In the genomic region with DNA sequence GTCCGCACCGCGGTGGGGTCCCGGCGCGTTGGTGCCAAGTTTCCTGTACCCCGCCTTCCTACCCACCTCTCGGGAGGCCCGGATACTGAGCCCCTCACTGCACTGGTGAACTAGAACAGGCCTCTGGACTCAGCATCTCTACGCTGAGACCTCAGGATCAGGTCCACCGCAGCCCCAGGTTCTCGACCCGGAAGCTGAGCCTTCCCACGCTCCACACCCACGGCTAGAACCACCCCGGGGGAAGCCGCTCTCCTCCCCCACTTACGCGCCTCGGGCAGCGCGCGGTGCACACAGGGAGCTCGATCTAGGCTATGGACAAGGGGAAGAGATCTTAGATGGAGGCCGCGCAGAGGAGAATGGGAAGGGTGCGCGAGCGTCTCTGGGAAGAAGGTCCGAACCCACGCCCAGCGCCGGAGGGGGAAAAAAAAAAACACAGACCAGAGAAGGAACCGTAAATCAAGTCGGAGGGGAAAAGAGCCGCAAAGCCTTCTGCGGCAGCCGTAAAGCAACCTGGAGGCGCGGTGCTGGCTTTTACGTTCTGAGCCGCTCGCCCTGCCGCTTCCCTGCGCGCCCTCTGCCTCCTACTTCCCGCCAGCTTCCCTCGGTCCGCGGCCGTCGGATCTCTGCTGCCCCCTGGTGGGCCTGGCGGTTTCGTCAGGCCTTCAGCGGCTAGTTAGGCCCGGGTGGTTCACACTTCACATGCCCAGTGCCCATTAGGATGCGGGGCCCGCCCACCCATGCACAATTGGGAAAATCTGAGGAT, we compare ENCODE assay signal across 8 cellular contexts. TPM values are rescaled to one million over a fixed set of nuclear protein-coding genes. Genes with fewer than 3 reads are reported as not detected.
DNase-seq lines count a peak whose midpoint lies in the region; ATAC-seq and TF ChIP-seq lines count a peak whose summit lies in the region.

A gene (minus strand): TSS at position 358 of the 763 bp plus-strand sequence. CDS start 16,636 bp downstream, outside the sequence.

- peak within 1 kb of the TSS; percentile 97 for H3K4me3 Mint-ChIP-seq in T-helper 17 cell

- H3K9me3 ChIP-seq in T-helper 17 cell (ENCODE audit: control insufficient read depth, low read length, poor library complexity, severe bottlenecking) (no peaks in the 10 kb centered on the region), psoas muscle (no peaks in the 10 kb centered on the region), uterus (no peaks in the 10 kb centered on the region)

- H3K4me1 Mint-ChIP-seq in T-helper 17 cell, result peaks cover 24% of the 10 kb centered on the region

- TF ChIP-seq CTCF in GM13976 (IDR thresholded peaks at IDR 0.05; ENCODE audit: borderline replicate concordance, control extremely low read depth, extremely low read depth, insufficient read depth, missing control alignments), result peak; percentile 97
- TF ChIP-seq CTCF in psoas muscle (IDR thresholded peaks at IDR 0.05), result peak; percentile 99
- TF ChIP-seq CTCF in uterus (IDR thresholded peaks at IDR 0.05), result peak; percentile 98 to 99 (median 98)

- peak within 1 kb of the TSS; percentile 96 for H3K27ac Mint-ChIP-seq in T-helper 17 cell

- H3K4me3 ChIP-seq in psoas muscle (peak within 1 kb of the TSS; percentile 95), uterus (peak within 1 kb of the TSS; percentile 68 to 88)

- WGBS in psoas muscle, 3 donors, result 0 to 1% (median 0%) methylated on average over 51 to 58 of the region's 58 CpGs

- peak; percentile 35 to 67 for TF ChIP-seq POLR2A in uterus (IDR thresholded peaks at IDR 0.05)

- intact Hi-C loops in left ventricle myocardium superior (cut with micrococcal nuclease) (no loop called here), psoas muscle (cut with DNase I) (loop anchor here (2.0 to 10.0 kb wide), 5 partner anchors 132 to 382 kb away; a partner anchor contains a TSS), uterus (cut with DNase I; ENCODE audit: low total_unique reads) (loop anchor here (10.0 kb wide), 1 partner anchor 385 kb away; no protein-coding TSS in a partner anchor)

- H3K36me3 ChIP-seq in psoas muscle (ENCODE audit: insufficient read depth in 1 of 2, low read depth in 1 of 2) (peaks cover 0 to under 1% of the 10 kb centered on the region in 2 donors), uterus (no peaks in the 10 kb centered on the region)

- peak; percentile 85 for ATAC-seq in HG02884 (IDR thresholded peaks at IDR 0.05; ENCODE audit: unreplicated experiment)
- peak; percentile 91 for ATAC-seq in T-helper 17 cell
- peak; percentile 97 for ATAC-seq in left ventricle myocardium superior
- peak; percentile 93 to 94 (median 94) for ATAC-seq in psoas muscle

- peaks cover 3% of the 10 kb centered on the region for H3K36me3 Mint-ChIP-seq in T-helper 17 cell (ENCODE audit: low read depth)

- in situ Hi-C loops in GM13976 (cut with MboI; ENCODE audit: low sequenced_read_pairs, unreplicated experiment), result loop anchor here (10.0 kb wide), 3 partner anchors 135 to 375 kb away; no protein-coding TSS in a partner anchor

- DNase-seq in GM13976 (ENCODE audit: low spot score) (peak; percentile 92), NCI-H1694 (lab: John Stamatoyannopoulos, UW) (peak; percentile 99), T-helper 17 cell (peak; percentile 92 to 97 (median 94)), left ventricle myocardium superior (peak; percentile 99), psoas muscle (peak; percentile 98 to 99), uterus (peak; percentile 98)

- peaks cover 21% of the 10 kb centered on the region for H3K4me1 ChIP-seq in psoas muscle
- H3K4me1 ChIP-seq in uterus, result no peaks in the 10 kb centered on the region

- H3K27me3 ChIP-seq in psoas muscle (ENCODE audit: insufficient read depth in 3 of 3, low read length in 2 of 3) (no peaks in the 10 kb centered on the region), uterus (no peaks in the 10 kb centered on the region)

- no peaks in the 10 kb centered on the region for H3K27me3 Mint-ChIP-seq in T-helper 17 cell

- peak within 1 kb of the TSS; percentile 91 for H3K27ac ChIP-seq in angular gyrus (ENCODE audit: low read depth, low read length)
- peak within 1 kb of the TSS; percentile 97 for H3K27ac ChIP-seq in psoas muscle
- peak within 1 kb of the TSS; percentile 92 to 93 for H3K27ac ChIP-seq in uterus

RNA-seq across cellular contexts. Expression of the gene that starts here (rescaled TPM):
- total RNA-seq in T-helper 17 cell (10 to 100 TPM; 11.9 to 13.3 TPM), left ventricle myocardium superior (6.4 TPM), psoas muscle (10 to 100 TPM in 2 of 4 donors, 1 to 10 TPM in 2; 6.7 to 12.8 (median 9.2) TPM), uterus (10 to 100 TPM in 3 of 4 donors, 1 to 10 TPM in 1; 2.4 to 47.4 (median 25.7) TPM)
- polyA plus RNA-seq in psoas muscle, result 10 to 100 TPM in 1 of 3 donors, 1 to 10 TPM in 2; 5.9 to 14.4 (median 6.8) TPM

Comparison
In these comparisons a context has a peak if more than half of its experiments do, and no peak if none do; other contexts are left out.
1. Peak in every context shown above with its lines: DNase-seq, ATAC-seq, H3K4me3 ChIP-seq and H3K27ac ChIP-seq.